10 cellular contexts compared by ENCODE assay signal in the genomic region with DNA sequence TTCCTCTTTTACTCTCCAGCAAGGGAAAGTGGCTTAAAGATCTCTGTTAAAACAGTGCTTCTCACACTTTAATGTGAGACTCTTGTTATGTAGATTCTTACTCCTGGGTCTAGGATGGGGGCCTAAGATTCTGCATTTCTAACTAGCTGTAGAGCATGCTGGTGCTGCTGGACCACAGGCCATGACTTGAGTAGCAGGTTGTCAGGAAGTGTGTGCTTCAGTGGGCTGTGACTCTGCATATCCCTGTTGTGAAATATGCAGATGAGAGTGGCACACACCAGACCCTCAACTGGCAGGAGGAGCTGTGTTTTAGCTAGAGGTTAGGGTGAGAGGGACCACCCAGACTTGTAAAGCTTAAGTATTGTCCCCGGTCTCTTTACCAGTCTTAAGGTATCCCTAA.
DNase-seq lines count a peak whose midpoint lies in the region; ATAC-seq and TF ChIP-seq lines count a peak whose summit lies in the region.
"Had no signal": no experiment of that assay in that cellular context is flagged by ENCODE, and none has a peak within 500 bp of the region (broad histone marks: within the 10 kb centered on the region; RNA-seq: fewer than 3 reads in every experiment).

No MANE protein-coding gene starts in this region.

- H3K27me3 Mint-ChIP-seq in activated T-cell treated with anti-CD3 and anti-CD28 coated beads, Interleukin-2, amount 50 U/mL, for 24 hours, result no peaks in the 10 kb centered on the region
- no peaks in the 10 kb centered on the region for H3K27me3 Mint-ChIP-seq in T-helper 17 cell
- no peaks in the 10 kb centered on the region for H3K27me3 Mint-ChIP-seq in stimulated activated naive CD8-positive, alpha-beta T cell treated with anti-CD3 and anti-CD28 coated beads, Interleukin-15, Interleukin-2, amounts not matched to agents 100 ng/mL and 50 ng/mL, for 24 hours

- H3K4me3 Mint-ChIP-seq in activated T-cell treated with anti-CD3 and anti-CD28 coated beads, Interleukin-2, amount 50 U/mL, for 24 hours, result peak overlapping the region; percentile 13
- H3K4me3 Mint-ChIP-seq in T-helper 17 cell, result peak overlapping the region; percentile 57
- H3K4me3 Mint-ChIP-seq in stimulated activated naive CD8-positive, alpha-beta T cell treated with anti-CD3 and anti-CD28 coated beads, Interleukin-15, Interleukin-2, amounts not matched to agents 100 ng/mL and 50 ng/mL, for 24 hours, result peak overlapping the region; percentile 75

- H3K4me1 Mint-ChIP-seq in activated T-cell treated with anti-CD3 and anti-CD28 coated beads, Interleukin-2, amount 50 U/mL, for 24 hours (ENCODE audit: low read depth), result peaks cover 14% of the 10 kb centered on the region
- H3K4me1 Mint-ChIP-seq in T-helper 17 cell, result peaks cover 27% of the 10 kb centered on the region
- peaks cover 45% of the 10 kb centered on the region for H3K4me1 Mint-ChIP-seq in stimulated activated naive CD8-positive, alpha-beta T cell treated with anti-CD3 and anti-CD28 coated beads, Interleukin-15, Interleukin-2, amounts not matched to agents 100 ng/mL and 50 ng/mL, for 24 hours (ENCODE audit: low read depth)

- peak; percentile 27 for ATAC-seq in T-helper 17 cell
- ATAC-seq in HG02884 (IDR thresholded peaks at IDR 0.05; ENCODE audit: unreplicated experiment), result no peak

- CTCF ChIA-PET in HEK293T (lab: Yijun Ruan, JAX), result no interaction called here

- no peak for DNase-seq in activated T-cell treated with anti-CD3 and anti-CD28 coated beads, Interleukin-2, amount 50 U/mL, for 24 hours
- DNase-seq in activated T-cell treated with anti-CD3 and anti-CD28 coated beads, Interleukin-2, amount 50 U/mL, for 48 hours, result no peak
- DNase-seq in T-helper 17 cell (no peak), germinal center (ENCODE audit: low spot score) (peak; percentile 31), HEK293T (ENCODE audit: extremely low spot score) (no peak), SKM-1 (lab: John Stamatoyannopoulos, UW; ENCODE audit: unreplicated experiment) (no peak)
- DNase-seq: C1 segment of cervical spinal cord, NCI-H1105 had no signal

- H3K9me3 Mint-ChIP-seq in activated T-cell treated with anti-CD3 and anti-CD28 coated beads, Interleukin-2, amount 50 U/mL, for 24 hours, result no peaks in the 10 kb centered on the region
- H3K9me3 Mint-ChIP-seq in stimulated activated naive CD8-positive, alpha-beta T cell treated with anti-CD3 and anti-CD28 coated beads, Interleukin-15, Interleukin-2, amounts not matched to agents 100 ng/mL and 50 ng/mL, for 24 hours, result no peaks in the 10 kb centered on the region

- POLR2A ChIA-PET in HEK293T (lab: Yijun Ruan, JAX), result no interaction called here

- no peaks in the 10 kb centered on the region for H3K36me3 Mint-ChIP-seq in activated T-cell treated with anti-CD3 and anti-CD28 coated beads, Interleukin-2, amount 50 U/mL, for 24 hours (ENCODE audit: low read depth)
- H3K36me3 Mint-ChIP-seq in T-helper 17 cell (ENCODE audit: low read depth), result no peaks in the 10 kb centered on the region
- H3K36me3 Mint-ChIP-seq in stimulated activated naive CD8-positive, alpha-beta T cell treated with anti-CD3 and anti-CD28 coated beads, Interleukin-15, Interleukin-2, amounts not matched to agents 100 ng/mL and 50 ng/mL, for 24 hours (ENCODE audit: low read depth), result no peaks in the 10 kb centered on the region

- no peaks in the 10 kb centered on the region for H3K9me3 ChIP-seq in T-helper 17 cell (ENCODE audit: control insufficient read depth, low read length, poor library complexity, severe bottlenecking)

- H3K27ac Mint-ChIP-seq in activated T-cell treated with anti-CD3 and anti-CD28 coated beads, Interleukin-2, amount 50 U/mL, for 24 hours, result peak overlapping the region; percentile 42
- H3K27ac Mint-ChIP-seq in T-helper 17 cell, result peak overlapping the region; percentile 60
- peak overlapping the region; percentile 83 for H3K27ac Mint-ChIP-seq in stimulated activated naive CD8-positive, alpha-beta T cell treated with anti-CD3 and anti-CD28 coated beads, Interleukin-15, Interleukin-2, amounts not matched to agents 100 ng/mL and 50 ng/mL, for 24 hours

TF ChIP-seq in HEK293T, 16 proteins besides CTCF, POLR2A, EP300 and RAD21:
- TF ChIP-seq BHLHE40 (IDR thresholded peaks at IDR 0.05; ENCODE audit: borderline replicate concordance) (no peak), FOXM1 (IDR thresholded peaks at IDR 0.05; ENCODE audit: borderline replicate concordance) (no peak), SP1 (IDR thresholded peaks at IDR 0.05) (no peak), NFRKB (IDR thresholded peaks at IDR 0.05) (no peak), ZNF384 (IDR thresholded peaks at IDR 0.05) (no peak), LEF1 (IDR thresholded peaks at IDR 0.05; ENCODE audit: borderline replicate concordance) (no peak), CTBP1 (IDR thresholded peaks at IDR 0.05; ENCODE audit: borderline replicate concordance) (no peak), ELF4 (IDR thresholded peaks at IDR 0.05) (no peak), FOXK2 (IDR thresholded peaks at IDR 0.05) (no peak), TARDBP (IDR thresholded peaks at IDR 0.05) (no peak), HDGF (IDR thresholded peaks at IDR 0.05; ENCODE audit: borderline replicate concordance) (no peak), L3MBTL2 (conservative IDR thresholded peaks at IDR 0.05) (no peak), ARNT (IDR thresholded peaks at IDR 0.05) (no peak), SUZ12 (IDR thresholded peaks at IDR 0.05) (no peak), FOXA1 (IDR thresholded peaks at IDR 0.05) (no peak)
- TF ChIP-seq, protein P1, sequence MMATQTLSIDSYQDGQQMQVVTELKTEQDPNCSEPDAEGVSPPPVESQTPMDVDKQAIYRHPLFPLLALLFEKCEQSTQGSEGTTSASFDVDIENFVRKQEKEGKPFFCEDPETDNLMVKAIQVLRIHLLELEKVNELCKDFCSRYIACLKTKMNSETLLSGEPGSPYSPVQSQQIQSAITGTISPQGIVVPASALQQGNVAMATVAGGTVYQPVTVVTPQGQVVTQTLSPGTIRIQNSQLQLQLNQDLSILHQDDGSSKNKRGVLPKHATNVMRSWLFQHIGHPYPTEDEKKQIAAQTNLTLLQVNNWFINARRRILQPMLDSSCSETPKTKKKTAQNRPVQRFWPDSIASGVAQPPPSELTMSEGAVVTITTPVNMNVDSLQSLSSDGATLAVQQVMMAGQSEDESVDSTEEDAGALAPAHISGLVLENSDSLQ (IDR thresholded peaks at IDR 0.05), result no peak

Comparison
In these comparisons a context has a peak if more than half of its experiments do, and no peak if none do; other contexts are left out.
1. H3K4me3 Mint-ChIP-seq: peak in every context shown above with its lines; median percentile 75 in stimulated activated naive CD8-positive, alpha-beta T cell treated with anti-CD3 and anti-CD28 coated beads, Interleukin-15, Interleukin-2, amounts not matched to agents 100 ng/mL and 50 ng/mL, for 24 hours; 57 in T-helper 17 cell; 13 in activated T-cell treated with anti-CD3 and anti-CD28 coated beads, Interleukin-2, amount 50 U/mL, for 24 hours.